Comparison of ENCODE assay signal across 8 cellular contexts in the genomic region with DNA sequence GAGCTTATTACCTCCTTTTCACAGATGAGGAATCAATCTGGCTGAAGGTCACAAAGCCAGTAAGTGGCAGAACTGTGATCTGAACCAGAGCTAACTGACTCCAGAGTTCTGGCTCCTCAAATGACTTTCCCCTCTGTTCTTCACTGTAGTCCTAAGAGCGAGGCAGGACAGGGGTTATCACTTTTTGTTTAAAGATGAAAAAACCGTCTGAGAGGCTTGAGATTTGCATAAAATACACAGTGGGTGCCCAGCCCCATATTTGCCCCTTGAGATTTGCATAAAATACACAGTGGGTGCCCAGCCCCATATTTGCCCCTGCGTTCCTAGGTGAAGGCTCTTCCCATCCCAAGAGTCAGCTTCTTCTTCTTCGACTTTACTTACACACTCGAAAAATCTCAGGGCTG. TPM values are rescaled to one million over a fixed set of nuclear protein-coding genes. Genes with fewer than 3 reads are reported as not detected.
DNase-seq lines count a peak whose midpoint lies in the region; ATAC-seq and TF ChIP-seq lines count a peak whose summit lies in the region.

No MANE protein-coding gene starts in this region.

- intact Hi-C loops in dendritic cell treated with granulocyte-macrophage colony-stimulating factor and Interleukin-4, amounts not matched to agents 40 ng/mL and 50 ng/mL, for 4 days (cut with micrococcal nuclease), result no loop called here
- intact Hi-C loops in mucosa of descending colon (cut with DNase I, micrococcal nuclease), result no loop called here

- ATAC-seq in GM21528 (IDR thresholded peaks at IDR 0.05; ENCODE audit: low FRiP score, unreplicated experiment) (peak; percentile 45), mucosa of descending colon (peak; percentile 22)

- H3K9me2 ChIP-seq in DOHH2 (replicated peaks; ENCODE audit: control insufficient read depth, low read length) (no peaks in the 10 kb centered on the region), Loucy (replicated peaks; ENCODE audit: low read depth, low read length) (no peaks in the 10 kb centered on the region)

- H3K4me2 ChIP-seq in DOHH2 (ENCODE audit: low read length) (peak overlapping the region; percentile 93), Loucy (ENCODE audit: low read depth, low read length, poor library complexity, severe bottlenecking) (peak overlapping the region; percentile 88)

- peak overlapping the region; percentile 90; the same call in 1 of the 2 replicates for H2AFZ ChIP-seq in Loucy (ENCODE audit: low read length)

- H3F3A ChIP-seq in DOHH2 (ENCODE audit: control insufficient read depth, insufficient read depth) (peaks cover 37% of the 10 kb centered on the region), Loucy (ENCODE audit: low read depth) (no peaks in the 10 kb centered on the region)

- H3K27me3 ChIP-seq in DOHH2 (ENCODE audit: control insufficient read depth, low read length) (no peaks in the 10 kb centered on the region), Loucy (ENCODE audit: insufficient read depth, low read length, poor library complexity, severe bottlenecking) (no peaks in the 10 kb centered on the region)

- 0 out of 2 replicates have a peak, but pooled peaks cover 7% of the 10 kb centered on the region for H4K20me1 ChIP-seq in DOHH2 (ENCODE audit: control insufficient read depth, insufficient read depth, low read depth, low read length)
- no peaks in the 10 kb centered on the region for H4K20me1 ChIP-seq in Loucy (ENCODE audit: insufficient read depth, low read length, poor library complexity, severe bottlenecking)

- H3K27ac ChIP-seq in DOHH2 (ENCODE audit: low read depth, low read length), result peak overlapping the region; percentile 77

- H3K36me3 ChIP-seq in DOHH2 (ENCODE audit: control insufficient read depth, low read length) (peaks cover 56% of the 10 kb centered on the region), Loucy (ENCODE audit: insufficient read depth, low read length) (no peaks in the 10 kb centered on the region; the same call in 1 of the 2 replicates), mucosa of descending colon (ENCODE audit: low read depth) (no peaks in the 10 kb centered on the region)

- peaks cover 6% of the 10 kb centered on the region for H3K27me3 Mint-ChIP-seq in dendritic cell treated with granulocyte-macrophage colony-stimulating factor and Interleukin-4, amounts not matched to agents 40 ng/mL and 50 ng/mL, for 4 days

- TF ChIP-seq CTCF in DOHH2 (IDR thresholded peaks at IDR 0.05; ENCODE audit: low read depth, low read length, poor library complexity, severe bottlenecking) (no peak), Loucy (conservative IDR thresholded peaks at IDR 0.05; ENCODE audit: low read length) (no peak), mucosa of descending colon (IDR thresholded peaks at IDR 0.05) (no peak)

- H3K4me1 Mint-ChIP-seq in dendritic cell treated with granulocyte-macrophage colony-stimulating factor and Interleukin-4, amounts not matched to agents 40 ng/mL and 50 ng/mL, for 4 days (ENCODE audit: low read depth), result peaks cover 36% of the 10 kb centered on the region

- H3K27ac Mint-ChIP-seq in dendritic cell treated with granulocyte-macrophage colony-stimulating factor and Interleukin-4, amounts not matched to agents 40 ng/mL and 50 ng/mL, for 4 days, result peak overlapping the region; percentile 90

- peaks cover 15% of the 10 kb centered on the region for H3K36me3 Mint-ChIP-seq in dendritic cell treated with granulocyte-macrophage colony-stimulating factor and Interleukin-4, amounts not matched to agents 40 ng/mL and 50 ng/mL, for 4 days (ENCODE audit: low read depth)

- H3K9me3 Mint-ChIP-seq in dendritic cell treated with granulocyte-macrophage colony-stimulating factor and Interleukin-4, amounts not matched to agents 40 ng/mL and 50 ng/mL, for 4 days, result no peaks in the 10 kb centered on the region

- peaks cover 48% of the 10 kb centered on the region for H3K4me1 ChIP-seq in DOHH2 (ENCODE audit: control insufficient read depth, low read length)
- peaks cover 44% of the 10 kb centered on the region for H3K4me1 ChIP-seq in Loucy (ENCODE audit: insufficient read depth, low read length, poor library complexity, severe bottlenecking)
- peaks cover 18% of the 10 kb centered on the region for H3K4me1 ChIP-seq in mucosa of descending colon (ENCODE audit: low read depth)

- H3K9me3 ChIP-seq in DOHH2 (ENCODE audit: control insufficient read depth, insufficient read depth, low read length), result no peaks in the 10 kb centered on the region
- no peaks in the 10 kb centered on the region for H3K9me3 ChIP-seq in Loucy (ENCODE audit: insufficient read depth, low read depth, low read length)
- H3K9me3 ChIP-seq in mucosa of descending colon, result no peaks in the 10 kb centered on the region

- peak overlapping the region; percentile 85 for H3K4me3 Mint-ChIP-seq in dendritic cell treated with granulocyte-macrophage colony-stimulating factor and Interleukin-4, amounts not matched to agents 40 ng/mL and 50 ng/mL, for 4 days

- peaks cover 78% of the 10 kb centered on the region for H3K79me2 ChIP-seq in DOHH2 (ENCODE audit: control insufficient read depth, low read length)
- H3K79me2 ChIP-seq in Loucy (ENCODE audit: insufficient read depth, low read length), result peaks cover 64% of the 10 kb centered on the region

- H3K4me3 ChIP-seq in DOHH2 (ENCODE audit: low read length), result peak overlapping the region; percentile 86
- H3K4me3 ChIP-seq in Loucy (ENCODE audit: low read length, poor library complexity, severe bottlenecking), result peak overlapping the region; percentile 87
- H3K4me3 ChIP-seq in mucosa of descending colon, result peak overlapping the region; percentile 33

- H3K9ac ChIP-seq in Loucy (ENCODE audit: low read depth, low read length, poor library complexity, severe bottlenecking), result peak overlapping the region; percentile 82

- DNase-seq in mucosa of descending colon (peak in 1 of 3 donors; percentile 20), KG1 (lab: John Stamatoyannopoulos, UW) (no peak), mucosa of gallbladder (ENCODE audit: low spot score) (no peak), COR-L47 (lab: John Stamatoyannopoulos, UW) (no peak)

RNA-seq across cellular contexts. Expression of a gene that starts 0.7 kb away (rescaled TPM):
- 10 to 100 TPM in 1 of 3 donors, 1 to 10 TPM in 2; 3.4 to 15.9 (median 4.6) TPM for total RNA-seq in mucosa of descending colon
- 9.5 TPM for total RNA-seq in mucosa of gallbladder

RNA-seq across cellular contexts. Expression of a gene that starts 16.9 kb away (rescaled TPM):
- total RNA-seq in mucosa of descending colon, result 10 to 100 TPM; 45.6 to 72.9 (median 68.1) TPM
- 53.9 TPM for total RNA-seq in mucosa of gallbladder

Comparison
In these comparisons a context has a peak if more than half of its experiments do, and no peak if none do; other contexts are left out.
1. H3K4me3 ChIP-seq: peak in every context shown above with its lines; median percentile 87 in Loucy; 86 in DOHH2; 33 in mucosa of descending colon.